21 cellular contexts compared by ENCODE assay signal in genomic region chr1:195345149-195345548, GRCh38.
DNase-seq lines count a peak whose midpoint lies in the region; ATAC-seq, FAIRE-seq and TF ChIP-seq lines count a peak whose summit lies in the region.
"Had no signal": no experiment of that assay in that cellular context is flagged by ENCODE, and none has a peak within 500 bp of the region (broad histone marks: within the 10 kb centered on the region; RNA-seq: fewer than 3 reads in every experiment).

No MANE protein-coding gene starts in this region.

- H2AK5ac ChIP-seq in H1 (ENCODE audit: low read depth, low read length), result no peak overlapping the region

- ATAC-seq in HG02798 (IDR thresholded peaks at IDR 0.05; ENCODE audit: poor library complexity, unreplicated experiment) (peak; percentile 55), left lung (peak; percentile 39), HG02884 (IDR thresholded peaks at IDR 0.05; ENCODE audit: unreplicated experiment) (no peak), HG02981 (IDR thresholded peaks at IDR 0.05; ENCODE audit: unreplicated experiment) (no peak)
- ATAC-seq in naive thymus-derived CD4-positive, alpha-beta T cell, result no peak
- ATAC-seq: stimulated activated memory B cell treated with anti-CD40 and anti-IgM and Interleukin-4, amounts not matched to agents 10 μg/mL and 1 μg/mL and 100 μg/mL, for 72 hours had no signal

- H3K27me3 ChIP-seq in H1 (replicated peaks in 1 of 4; ENCODE audit: control insufficient read depth in 3 of 4, extremely low read depth in 1 of 4, insufficient read depth in 3 of 4, low read length in 3 of 4) (no peaks in the 10 kb centered on the region), left lung (no peaks in the 10 kb centered on the region)
- no peaks in the 10 kb centered on the region for H3K27me3 ChIP-seq in naive thymus-derived CD4-positive, alpha-beta T cell (ENCODE audit: control insufficient read depth in 2 of 2, insufficient read depth in 2 of 2, low read length in 2 of 2)
- H3K27me3 ChIP-seq: breast epithelium, Peyer's patch, upper lobe of left lung had no signal

- POLR2A ChIA-PET in H1 (lab: Charles Lee; ENCODE audit: partially characterized antibody), result no interaction called here
- POLR2A ChIA-PET in naive thymus-derived CD4-positive, alpha-beta T cell (lab: Charles Lee), result no interaction called here

- H3K9me3 Mint-ChIP-seq in naive thymus-derived CD4-positive, alpha-beta T cell, result peaks cover 0 to 7% (median 0%) of the 10 kb centered on the region in 11 donors
- H3K9me3 Mint-ChIP-seq: activated T-helper 1 cell treated with anti-CD3 and anti-CD28 coated beads, Interleukin-12 subunit alpha, Interleukin-12 subunit beta, Interleukin-2, Interleukin-4 antibody, amounts not matched to agents 30 ng/mL and 10 ng/mL and 1 ng/mL, durations not matched to agents 14 hours and 24 hours and 36 hours; CD4-positive, alpha-beta T cell; stimulated activated memory B cell treated with anti-CD40 and anti-IgM and Interleukin-4, amounts not matched to agents 10 μg/mL and 1 μg/mL and 100 μg/mL, for 72 hours had no signal

- CTCF ChIA-PET in H1 (lab: Charles Lee; ENCODE audit: partially characterized antibody), result interaction anchor here (0.7 to 1.2 kb wide), 6 partner anchors 11 to 156 kb away, joined by 3 to 4 read pairs (median 3); no protein-coding TSS in a partner anchor
- CTCF ChIA-PET in naive thymus-derived CD4-positive, alpha-beta T cell (lab: Charles Lee), result no interaction called here

- 36% methylated on average over 8 of the region's 8 CpGs; no CpG with 5 or more reads in 1 of the 2 experiments for WGBS in H1 (ENCODE audit: extremely low coverage in 1 of 2, insufficient coverage in 1 of 2, insufficient read length in 1 of 2, insufficient replicate concordance in 2 of 2, low coverage in 1 of 2, low lambda C conversion rate in 2 of 2, missing lambda C conversion rate in 1 of 2), 2 experiments

- H3K23me2 ChIP-seq in H1 (ENCODE audit: low read depth, low read length), result no peaks in the 10 kb centered on the region

- H3K79me1 ChIP-seq in H1 (ENCODE audit: low read depth, low read length), result no peaks in the 10 kb centered on the region

- H3K27ac Mint-ChIP-seq in naive thymus-derived CD4-positive, alpha-beta T cell, result no peak overlapping the region
- H3K27ac Mint-ChIP-seq: activated T-helper 1 cell treated with anti-CD3 and anti-CD28 coated beads, Interleukin-12 subunit alpha, Interleukin-12 subunit beta, Interleukin-2, Interleukin-4 antibody, amounts not matched to agents 30 ng/mL and 10 ng/mL and 1 ng/mL, durations not matched to agents 14 hours and 24 hours and 36 hours; CD4-positive, alpha-beta T cell; stimulated activated memory B cell treated with anti-CD40 and anti-IgM and Interleukin-4, amounts not matched to agents 10 μg/mL and 1 μg/mL and 100 μg/mL, for 72 hours had no signal

- H4K5ac ChIP-seq in H1 (ENCODE audit: insufficient read length, low read depth, low read length), result no peak overlapping the region

- H3K9me3 ChIP-seq in H1 (ENCODE audit: insufficient read depth in 2 of 2, low read depth in 1 of 2, low read length in 1 of 2) (no peaks in the 10 kb centered on the region), left lung (no peaks in the 10 kb centered on the region)
- no peaks in the 10 kb centered on the region for H3K9me3 ChIP-seq in naive thymus-derived CD4-positive, alpha-beta T cell (ENCODE audit: control insufficient read depth in 2 of 3, low read length in 3 of 3)
- H3K9me3 ChIP-seq: breast epithelium, left ventricle myocardium inferior, Peyer's patch, upper lobe of left lung had no signal

- TF ChIP-seq POLR2A in H1 (IDR thresholded peaks at IDR 0.05; ENCODE audit: control extremely low read depth in 1 of 2, low read depth in 2 of 2, low read length in 2 of 2), result no peak

- peak; percentile 61 to 64 for TF ChIP-seq RAD21 in H1 (IDR thresholded peaks at IDR 0.05 in 1 of 2, conservative IDR thresholded peaks at IDR 0.05 in 1 of 2; ENCODE audit: low read depth in 2 of 2, low read length in 2 of 2)

- no peak overlapping the region for H3K18ac ChIP-seq in H1 (ENCODE audit: extremely low read depth, low read length)

- no peak overlapping the region for H2BK20ac ChIP-seq in H1 (ENCODE audit: low read length)

- H3K4me1 Mint-ChIP-seq in naive thymus-derived CD4-positive, alpha-beta T cell, result no peaks in the 10 kb centered on the region
- H3K4me1 Mint-ChIP-seq: stimulated activated memory B cell treated with anti-CD40 and anti-IgM and Interleukin-4, amounts not matched to agents 10 μg/mL and 1 μg/mL and 100 μg/mL, for 72 hours had no signal

- H2BK5ac ChIP-seq in H1 (ENCODE audit: low read depth, low read length), result no peak overlapping the region

- H3K14ac ChIP-seq in H1 (ENCODE audit: insufficient read length), result no peak overlapping the region

- H3K36me3 Mint-ChIP-seq in naive thymus-derived CD4-positive, alpha-beta T cell, result no peaks in the 10 kb centered on the region
- H3K36me3 Mint-ChIP-seq: stimulated activated memory B cell treated with anti-CD40 and anti-IgM and Interleukin-4, amounts not matched to agents 10 μg/mL and 1 μg/mL and 100 μg/mL, for 72 hours had no signal

- H3K27me3 Mint-ChIP-seq in naive thymus-derived CD4-positive, alpha-beta T cell, result no peaks in the 10 kb centered on the region
- H3K27me3 Mint-ChIP-seq: CD4-positive, alpha-beta T cell; stimulated activated memory B cell treated with anti-CD40 and anti-IgM and Interleukin-4, amounts not matched to agents 10 μg/mL and 1 μg/mL and 100 μg/mL, for 72 hours had no signal

- TF ChIP-seq CTCF in 22Rv1 (IDR thresholded peaks at IDR 0.05) (peak; percentile 17; the same call in 1 of the 2 replicates), H1 (IDR thresholded peaks at IDR 0.05; ENCODE audit: control extremely low read depth in 1 of 3, insufficient read depth in 1 of 3, low read depth in 1 of 3, low read length in 3 of 3) (peak; percentile 51 to 64 (median 55)), left lung (IDR thresholded peaks at IDR 0.05) (no peak)

- DNase-seq in H1 (ENCODE audit: low read depth in 1 of 2, low spot score in 2 of 2) (peak; percentile 17 to 61), left lung (peak; percentile 3 to 29)
- DNase-seq in stimulated activated CD4-positive, alpha-beta T cell treated with anti-CD3 and anti-CD28 coated beads, Interleukin-2, amount 100 ng/mL, for 48 hours, result no peak
- no peak for DNase-seq in naive thymus-derived CD4-positive, alpha-beta T cell
- DNase-seq: activated CD8-positive, alpha-beta memory T cell treated with anti-CD3 and anti-CD28 coated beads for 24 hours; CD4-positive, alpha-beta T cell; head of caudate nucleus; left ventricle myocardium inferior; MM.1S; NCI-H2029; NCI-H526; upper lobe of left lung; WERI-Rb-1 had no signal

- no peaks in the 10 kb centered on the region for H4K20me1 ChIP-seq in H1 (replicated peaks in 1 of 2; ENCODE audit: control insufficient read depth in 1 of 2, insufficient read depth in 2 of 2, low read length in 2 of 2)

- no peak overlapping the region for H3K4me2 ChIP-seq in H1 (ENCODE audit: insufficient read depth in 1 of 2, low read depth in 2 of 2, low read length in 2 of 2)

- H3K4me3 Mint-ChIP-seq in naive thymus-derived CD4-positive, alpha-beta T cell, result no peak overlapping the region
- H3K4me3 Mint-ChIP-seq: activated T-helper 1 cell treated with anti-CD3 and anti-CD28 coated beads, Interleukin-12 subunit alpha, Interleukin-12 subunit beta, Interleukin-2, Interleukin-4 antibody, amounts not matched to agents 30 ng/mL and 10 ng/mL and 1 ng/mL, durations not matched to agents 14 hours and 24 hours and 36 hours; CD4-positive, alpha-beta T cell; stimulated activated memory B cell treated with anti-CD40 and anti-IgM and Interleukin-4, amounts not matched to agents 10 μg/mL and 1 μg/mL and 100 μg/mL, for 72 hours had no signal

- intact Hi-C loops in left lung (cut with DNase I), result no loop called here
- intact Hi-C loops in naive thymus-derived CD4-positive, alpha-beta T cell (cut with micrococcal nuclease), result no loop called here

- H3K27ac ChIP-seq in 22Rv1 (no peak overlapping the region), H1 (ENCODE audit: low read depth, low read length) (no peak overlapping the region), left lung (no peak overlapping the region)
- no peak overlapping the region for H3K27ac ChIP-seq in naive thymus-derived CD4-positive, alpha-beta T cell (ENCODE audit: low read depth, low read length)
- H3K27ac ChIP-seq: breast epithelium, left ventricle myocardium inferior, Peyer's patch, upper lobe of left lung, WERI-Rb-1 had no signal

- no peaks in the 10 kb centered on the region for H3K79me2 ChIP-seq in H1 (ENCODE audit: control insufficient read depth in 1 of 2, insufficient read depth in 2 of 2, low read length in 2 of 2)

- no peak overlapping the region for H2BK15ac ChIP-seq in H1 (ENCODE audit: low read length)

- H2BK120ac ChIP-seq in H1 (replicated peaks; ENCODE audit: low read depth, low read length), result no peak overlapping the region

- H3K56ac ChIP-seq in H1 (replicated peaks; ENCODE audit: insufficient read length, low read depth, low read length), result no peak overlapping the region

- FAIRE-seq in H1 (lab: Jason Lieb, UNC), result no peak

- no peaks in the 10 kb centered on the region for H3K36me3 ChIP-seq in H1 (ENCODE audit: control insufficient read depth in 2 of 4, insufficient read depth in 4 of 4, low read length in 3 of 4)
- H3K36me3 ChIP-seq in left lung, result no peaks in the 10 kb centered on the region
- H3K36me3 ChIP-seq in naive thymus-derived CD4-positive, alpha-beta T cell (ENCODE audit: control insufficient read depth in 2 of 3, insufficient read depth in 3 of 3, low read length in 3 of 3), result no peaks in the 10 kb centered on the region
- H3K36me3 ChIP-seq: breast epithelium, left ventricle myocardium inferior, Peyer's patch, upper lobe of left lung, WERI-Rb-1 had no signal

- H4K8ac ChIP-seq in H1 (ENCODE audit: extremely low read depth, insufficient read depth, low read length), result no peak overlapping the region

- no peak overlapping the region for H3K9ac ChIP-seq in H1 (replicated peaks in 1 of 4; ENCODE audit: extremely low read depth in 1 of 4, low read depth in 3 of 4, low read length in 3 of 4)

- H3K4me3 ChIP-seq in H1 (ENCODE audit: extremely low read depth in 1 of 4, insufficient read depth in 2 of 4, low read depth in 3 of 4, low read length in 4 of 4) (no peak overlapping the region), left lung (no peak overlapping the region)
- H3K4me3 ChIP-seq in naive thymus-derived CD4-positive, alpha-beta T cell (ENCODE audit: low read length), result no peak overlapping the region
- H3K4me3 ChIP-seq: breast epithelium, left ventricle myocardium inferior, Peyer's patch, upper lobe of left lung had no signal

- no peak overlapping the region for H2BK12ac ChIP-seq in H1 (ENCODE audit: low read depth, low read length)

- no peak overlapping the region for H2AFZ ChIP-seq in H1 (ENCODE audit: low read length)

- H3K4me1 ChIP-seq in H1 (replicated peaks in 1 of 4; ENCODE audit: control insufficient read depth in 3 of 4, insufficient read depth in 4 of 4, low read length in 3 of 4) (no peaks in the 10 kb centered on the region), left lung (no peaks in the 10 kb centered on the region)
- H3K4me1 ChIP-seq in naive thymus-derived CD4-positive, alpha-beta T cell (ENCODE audit: control insufficient read depth in 2 of 2, insufficient read depth in 2 of 2, low read length in 2 of 2), result no peaks in the 10 kb centered on the region
- H3K4me1 ChIP-seq: breast epithelium, left ventricle myocardium inferior, Peyer's patch, upper lobe of left lung had no signal

- no peak for TF ChIP-seq EP300 in H1 (IDR thresholded peaks at IDR 0.05; ENCODE audit: borderline replicate concordance in 1 of 2, low read depth in 2 of 2, low read length in 2 of 2)

- H3K23ac ChIP-seq in H1 (ENCODE audit: insufficient read length), result no peak overlapping the region

- H4K91ac ChIP-seq in H1 (replicated peaks; ENCODE audit: insufficient read length, low read length), result no peak overlapping the region

- H3K4ac ChIP-seq in H1 (replicated peaks; ENCODE audit: insufficient read length, low read depth, low read length), result no peak overlapping the region

Comparison
In these comparisons a context has a peak if more than half of its experiments do, and no peak if none do; other contexts are left out.
1. CTCF ChIP-seq: peak in 22Rv1 (single experiment) and H1 (3 of 3); none in left lung (0 of 2).
2. ATAC-seq: peak in HG02798 (single experiment) and left lung (single experiment); none in HG02884 (single experiment), HG02981 (single experiment) and naive thymus-derived CD4-positive, alpha-beta T cell (single experiment).
3. DNase-seq: peak in H1 (2 of 2) and left lung (2 of 2); none in stimulated activated CD4-positive, alpha-beta T cell treated with anti-CD3 and anti-CD28 coated beads, Interleukin-2, amount 100 ng/mL, for 48 hours (0 of 2) and naive thymus-derived CD4-positive, alpha-beta T cell (0 of 9).